ENCODE assay signal across 13 cellular contexts in genomic region chr13:113023694-113024430, GRCh38.
"Had no signal": no experiment of that assay in that cellular context is flagged by ENCODE, and none has a peak within 500 bp of the region (broad histone marks: within the 10 kb centered on the region; RNA-seq: fewer than 3 reads in every experiment).

No MANE protein-coding gene starts in this region.

- ATAC-seq: T-helper 17 cell had no signal

- DNase-seq: activated CD4-positive, CD25-positive, alpha-beta regulatory T cell; activated naive CD4-positive, alpha-beta T cell treated with anti-CD3 and anti-CD28 coated beads, Interleukin-2, amount 10 ng/mL, durations not matched to agents 7 days and 5 days; effector CD8-positive, alpha-beta T cell; immature natural killer cell; mammary epithelial cell; ovary; stimulated activated CD4-positive, alpha-beta T cell treated with anti-CD3 and anti-CD28 coated beads, Interleukin-4, amount 100 ng/mL, for 4 hours; stomach; T-helper 17 cell; thyroid gland had no signal

- H3K36me3 ChIP-seq: adrenal gland, ovary, vagina had no signal

- H3K27me3 ChIP-seq: adrenal gland, ovary, thyroid gland, vagina had no signal

- H3K4me3 ChIP-seq: adrenal gland, coronary artery, ovary, stomach, thyroid gland had no signal

- H3K27ac ChIP-seq: coronary artery, ovary, stomach had no signal

- H3K4me1 ChIP-seq: adrenal gland, thyroid gland had no signal

- H3K9me3 ChIP-seq: adrenal gland, ovary, stomach, thyroid gland, vagina had no signal
